In the genomic region with DNA sequence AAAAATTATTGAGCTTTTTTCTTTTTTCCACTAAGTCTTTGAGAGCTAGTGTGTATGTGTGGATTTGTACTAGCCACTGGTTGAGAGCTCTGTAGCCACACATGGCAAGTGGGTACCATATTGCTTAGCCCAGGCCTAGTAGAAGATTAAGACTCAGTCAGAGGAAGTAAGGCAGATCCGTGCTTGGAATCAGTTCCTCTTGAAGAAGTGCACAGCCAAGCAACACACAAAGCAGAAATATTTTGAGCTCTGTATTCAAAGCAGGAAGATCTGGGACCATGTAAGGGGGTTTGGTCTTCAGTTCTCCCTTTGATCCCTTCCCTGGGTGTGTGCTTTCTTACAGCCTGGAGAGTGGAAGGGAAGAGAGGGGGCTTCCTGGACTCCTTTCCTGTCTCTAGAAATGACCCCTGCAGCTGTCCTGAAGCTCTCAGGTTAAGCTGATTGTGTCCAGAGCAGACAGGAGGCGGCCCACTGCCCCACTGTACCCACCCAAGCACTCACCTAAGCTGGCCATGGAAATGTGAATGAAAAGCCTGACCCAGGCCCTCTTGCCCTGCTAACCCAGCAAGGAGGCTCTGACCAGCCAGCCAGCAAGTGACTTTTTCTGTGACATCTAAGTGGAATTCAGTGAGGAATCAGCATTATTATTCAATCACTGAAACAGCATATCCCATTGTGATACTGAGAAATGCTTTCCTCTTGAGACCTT, we compare ENCODE assay signal across 8 cellular contexts. TPM values are rescaled to one million over a fixed set of nuclear protein-coding genes. Genes with fewer than 3 reads are reported as not detected.
DNase-seq lines count a peak whose midpoint lies in the region; ATAC-seq and TF ChIP-seq lines count a peak whose summit lies in the region.

No MANE protein-coding gene starts in this region.

- H3K4me1 ChIP-seq in breast epithelium: no peaks in the 10 kb centered on the region
- H3K4me1 ChIP-seq in lower lobe of right lung: peaks cover 80% of the 10 kb centered on the region
- peaks cover 0 to 46% (median 9%) of the 10 kb centered on the region in 4 donors for H3K4me1 ChIP-seq in tibial nerve

- H3K36me3 Mint-ChIP-seq in activated naive CD4-positive, alpha-beta T cell treated with anti-CD3 and anti-CD28 coated beads, Interleukin-2, amount 50 U/mL, for 24 hours: peaks cover 17% of the 10 kb centered on the region
- H3K36me3 Mint-ChIP-seq in activated naive CD4-positive, alpha-beta T cell treated with anti-CD3 and anti-CD28 coated beads for 36 hours (ENCODE audit: low read depth): peaks cover 43% of the 10 kb centered on the region

- peaks cover 3% of the 10 kb centered on the region for H3K36me3 ChIP-seq in breast epithelium
- peaks cover 62% of the 10 kb centered on the region for H3K36me3 ChIP-seq in lower lobe of right lung
- H3K36me3 ChIP-seq in tibial nerve: peaks cover 0 to 30% (median 2%) of the 10 kb centered on the region in 3 donors

- TF ChIP-seq POLR2A in breast epithelium (IDR thresholded peaks at IDR 0.05) (no peak), tibial nerve (IDR thresholded peaks at IDR 0.05) (no peak)

- H3K9me3 Mint-ChIP-seq in activated naive CD4-positive, alpha-beta T cell treated with anti-CD3 and anti-CD28 coated beads, Interleukin-2, amount 50 U/mL, for 24 hours: no peaks in the 10 kb centered on the region
- H3K9me3 Mint-ChIP-seq in activated naive CD4-positive, alpha-beta T cell treated with anti-CD3 and anti-CD28 coated beads for 36 hours: no peaks in the 10 kb centered on the region

- peak overlapping the region; percentile 62 for H3K27ac Mint-ChIP-seq in activated naive CD4-positive, alpha-beta T cell treated with anti-CD3 and anti-CD28 coated beads, Interleukin-2, amount 50 U/mL, for 24 hours
- no peak overlapping the region for H3K27ac Mint-ChIP-seq in activated naive CD4-positive, alpha-beta T cell treated with anti-CD3 and anti-CD28 coated beads for 36 hours

- CTCF ChIA-PET in activated naive CD4-positive, alpha-beta T cell treated with anti-CD3 and anti-CD28 coated beads for 36 hours (lab: Charles Lee): interaction anchor here (1.0 kb wide), 1 partner anchor 75 kb away, joined by 3 read pairs; no protein-coding TSS in a partner anchor

- WGBS in tibial nerve, 2 donors: 67 to 89% methylated on average over 2 of the region's 2 CpGs

- H3K27ac ChIP-seq in breast epithelium (peak overlapping the region; percentile 48 to 57), lower lobe of right lung (peak overlapping the region; percentile 98), tibial nerve (peak overlapping the region in 3 of 4 donors; percentile 91 to 97 (median 96))

- no peak for ATAC-seq in lower lobe of right lung
- ATAC-seq in GM21825 (IDR thresholded peaks at IDR 0.05; ENCODE audit: unreplicated experiment): no peak

- no peak for DNase-seq in activated naive CD4-positive, alpha-beta T cell treated with anti-CD3 and anti-CD28 coated beads for 36 hours
- no peak for DNase-seq in breast epithelium (ENCODE audit: low spot score in 2 of 2)
- no peak for DNase-seq in lower lobe of right lung
- DNase-seq in tibial nerve (ENCODE audit: low spot score in 2 of 2): no peak
- no peak for DNase-seq in D341Med (ENCODE audit: low spot score)
- no peak for DNase-seq in mesenteric fat pad (ENCODE audit: low spot score)

- H3K9me3 ChIP-seq in breast epithelium: no peaks in the 10 kb centered on the region
- no peaks in the 10 kb centered on the region for H3K9me3 ChIP-seq in lower lobe of right lung
- H3K9me3 ChIP-seq in tibial nerve: no peaks in the 10 kb centered on the region

- peaks cover 43% of the 10 kb centered on the region for H3K4me1 Mint-ChIP-seq in activated naive CD4-positive, alpha-beta T cell treated with anti-CD3 and anti-CD28 coated beads, Interleukin-2, amount 50 U/mL, for 24 hours
- H3K4me1 Mint-ChIP-seq in activated naive CD4-positive, alpha-beta T cell treated with anti-CD3 and anti-CD28 coated beads for 36 hours (ENCODE audit: low read depth): peaks cover 44% of the 10 kb centered on the region

- H3K27me3 ChIP-seq in breast epithelium (no peaks in the 10 kb centered on the region), lower lobe of right lung (ENCODE audit: low read depth) (no peaks in the 10 kb centered on the region), tibial nerve (no peaks in the 10 kb centered on the region)

- peak in 1 of 2 donors; percentile 67 for TF ChIP-seq EP300 in tibial nerve (IDR thresholded peaks at IDR 0.05)

- H3K27me3 Mint-ChIP-seq in activated naive CD4-positive, alpha-beta T cell treated with anti-CD3 and anti-CD28 coated beads, Interleukin-2, amount 50 U/mL, for 24 hours: no peaks in the 10 kb centered on the region
- no peaks in the 10 kb centered on the region for H3K27me3 Mint-ChIP-seq in activated naive CD4-positive, alpha-beta T cell treated with anti-CD3 and anti-CD28 coated beads for 36 hours (ENCODE audit: low read depth)

- H3K4me3 ChIP-seq in breast epithelium: peak overlapping the region; percentile 4 to 100 (median 96)
- peak overlapping the region; percentile 82 for H3K4me3 ChIP-seq in lower lobe of right lung
- peak overlapping the region in 2 of 4 donors; percentile 72 to 79 for H3K4me3 ChIP-seq in tibial nerve

- H3K4me3 Mint-ChIP-seq in activated naive CD4-positive, alpha-beta T cell treated with anti-CD3 and anti-CD28 coated beads, Interleukin-2, amount 50 U/mL, for 24 hours: peak overlapping the region; percentile 44
- no peak overlapping the region for H3K4me3 Mint-ChIP-seq in activated naive CD4-positive, alpha-beta T cell treated with anti-CD3 and anti-CD28 coated beads for 36 hours

- intact Hi-C loops in activated naive CD4-positive, alpha-beta T cell treated with anti-CD3 and anti-CD28 coated beads for 36 hours (cut with micrococcal nuclease): no loop called here
- intact Hi-C loops in breast epithelium (cut with DNase I; ENCODE audit: low total_unique reads): no loop called here
- intact Hi-C loops in lower lobe of right lung (cut with DNase I): no loop called here

- TF ChIP-seq CTCF in breast epithelium (IDR thresholded peaks at IDR 0.05) (no peak), lower lobe of right lung (IDR thresholded peaks at IDR 0.05) (no peak), tibial nerve (IDR thresholded peaks at IDR 0.05) (no peak)

RNA-seq across cellular contexts. Expression of a gene that starts 3.6 kb away (rescaled TPM):
- 10 to 100 TPM; 22.4 to 25.6 TPM for total RNA-seq in activated naive CD4-positive, alpha-beta T cell treated with anti-CD3 and anti-CD28 coated beads for 36 hours
- 10 to 100 TPM; 48.0 to 60.0 (median 57.5) TPM for total RNA-seq in breast epithelium
- 160 TPM for total RNA-seq in lower lobe of right lung
- 100 to 1,000 TPM in 2 of 4 donors, 10 to 100 TPM in 2; 85.6 to 103 (median 98.5) TPM for total RNA-seq in tibial nerve
- total RNA-seq in mesenteric fat pad: 110 TPM
